ENCODE assay signal across 8 cellular contexts in genomic region chr9:120875954-120876841, GRCh38. TPM values are rescaled to one million over a fixed set of nuclear protein-coding genes. Genes with fewer than 3 reads are reported as not detected.
DNase-seq lines count a peak whose midpoint lies in the region; ATAC-seq and TF ChIP-seq lines count a peak whose summit lies in the region.

No MANE protein-coding gene starts in this region.

- TF ChIP-seq CTCF in BJ (IDR thresholded peaks at IDR 0.05; ENCODE audit: insufficient read depth, low read depth, low read length) (no peak), lung (IDR thresholded peaks at IDR 0.05; ENCODE audit: control extremely low read depth, extremely low read depth) (no peak)

- DNase-seq in BJ (ENCODE audit: low read depth) = peak; percentile 43
- peak; percentile 91 for DNase-seq in GM19238 (ENCODE audit: insufficient read length, low spot score)
- DNase-seq in NCI-H526 treated with DMSO at 0.1 percent for 48 hours (lab: John Stamatoyannopoulos, UW) = peak; percentile 34
- DNase-seq in activated CD4-positive, alpha-beta T cell treated with anti-CD3 and anti-CD28 coated beads, Interleukin-2, amount 50 U/mL, for 48 hours = peak; percentile 91 to 94
- DNase-seq in lung (ENCODE audit: low spot score) = peak; percentile 82
- DNase-seq in stimulated activated CD4-positive, alpha-beta T cell treated with anti-CD3 and anti-CD28 coated beads, TNF-alpha, amount 100 ng/mL, for 24 hours (ENCODE audit: low read depth in 3 of 3) = peak; percentile 64 to 92 (median 73)

- H3K4me1 ChIP-seq in duodenal mucosa (ENCODE audit: control insufficient read depth in 1 of 2, insufficient read depth in 2 of 2, low read length in 2 of 2) (peaks cover 26 to 36% of the 10 kb centered on the region in 2 donors), lung (ENCODE audit: control insufficient read depth in 2 of 2, insufficient read depth in 2 of 2, low read length in 2 of 2) (peaks cover 0 to 4% of the 10 kb centered on the region in 2 donors)

- H3K27me3 ChIP-seq in BJ (ENCODE audit: control insufficient read depth, insufficient read depth, low read length) (no peaks in the 10 kb centered on the region), duodenal mucosa (ENCODE audit: control insufficient read depth in 1 of 2, insufficient read depth in 2 of 2, low read length in 2 of 2) (no peaks in the 10 kb centered on the region), lung (ENCODE audit: control insufficient read depth, insufficient read depth) (no peaks in the 10 kb centered on the region)

- no peaks in the 10 kb centered on the region for H3K36me3 ChIP-seq in BJ (ENCODE audit: control insufficient read depth, insufficient read depth, low read length)
- peaks cover 3 to 14% of the 10 kb centered on the region in 2 donors for H3K36me3 ChIP-seq in duodenal mucosa (ENCODE audit: control insufficient read depth in 1 of 2, insufficient read depth in 2 of 2, low read length in 2 of 2)
- peaks cover 0 to 8% of the 10 kb centered on the region in 2 donors for H3K36me3 ChIP-seq in lung (ENCODE audit: control insufficient read depth in 2 of 2, insufficient read depth in 2 of 2, low read length in 2 of 2)

- WGBS in lung, 2 donors = 2 to 3% methylated on average over 63 to 65 of the region's 65 CpGs

- peak; percentile 68 for ATAC-seq in HG03432 (IDR thresholded peaks at IDR 0.05; ENCODE audit: unreplicated experiment)
- peak; percentile 86 for ATAC-seq in lung (ENCODE audit: insufficient read depth, low FRiP score)

- H3K4me3 ChIP-seq in BJ (ENCODE audit: low read depth, low read length) (peak overlapping the region; percentile 71), duodenal mucosa (ENCODE audit: low read depth in 1 of 2, low read length in 2 of 2) (peak overlapping the region; percentile 67 to 80), lung (peak overlapping the region; percentile 34)

- CTCF ChIA-PET in BJ (lab: Yijun Ruan, JAX) = interaction anchor here (0.6 kb wide), 1 partner anchor 121 kb away, joined by 6 read pairs; no protein-coding TSS in a partner anchor

- H3K9me3 ChIP-seq in duodenal mucosa (ENCODE audit: control insufficient read depth in 1 of 2, low read length in 2 of 2) (no peaks in the 10 kb centered on the region), lung (ENCODE audit: control insufficient read depth in 2 of 2, insufficient read depth in 1 of 2, low read length in 1 of 2) (no peaks in the 10 kb centered on the region)

- POLR2A ChIA-PET in BJ (lab: Charles Lee) = no interaction called here

- H3K9ac ChIP-seq in duodenal mucosa (ENCODE audit: low read depth in 1 of 2, low read length in 2 of 2) = peak overlapping the region; percentile 57 to 58

- H3K27ac ChIP-seq in duodenal mucosa (ENCODE audit: low read depth, low read length) (peak overlapping the region; percentile 76), lung (ENCODE audit: low read depth in 1 of 2, low read length in 1 of 2) (peak overlapping the region; percentile 67 to 81)

RNA-seq across cellular contexts. Expression of gene PHF19, which starts 0.8 kb away (rescaled TPM):
- 32.8 and 61.7 TPM in 2 replicates for polyA plus RNA-seq in BJ (2011; rRNA removed)
- 47.5 and 51.6 TPM in 2 replicates for polyA minus RNA-seq in BJ (2011; rRNA and poly(A)+ RNA removed)
- 10 to 100 TPM; 21.8 to 25.1 TPM for total RNA-seq in lung
- polyA plus RNA-seq in lung = 10 to 100 TPM; 20.3 to 21.6 TPM

RNA-seq across cellular contexts. Expression of gene PSMD5, which starts 33.5 kb away (rescaled TPM):
- 22.0 and 37.7 TPM in 2 replicates for polyA plus RNA-seq in BJ (2011; rRNA removed)
- polyA minus RNA-seq in BJ (2011; rRNA and poly(A)+ RNA removed) = 14.3 and 18.0 TPM in 2 replicates
- total RNA-seq in lung = 10 to 100 TPM; 35.0 to 66.0 TPM
- 10 to 100 TPM; 14.9 to 19.5 TPM for polyA plus RNA-seq in lung

RNA-seq across cellular contexts. Expression of gene TRAF1, which starts 50.4 kb away (rescaled TPM):
- polyA plus RNA-seq in BJ (2011; rRNA removed) (2.2 and 3.3 TPM in 2 replicates), lung (10 to 100 TPM in 1 of 2 donors, 1 to 10 TPM in 1; 3.9 to 23.1 TPM)
- 3.0 and 3.3 TPM in 2 replicates for polyA minus RNA-seq in BJ (2011; rRNA and poly(A)+ RNA removed)
- total RNA-seq in lung = 1 to 10 TPM; 5.8 to 6.4 TPM

Comparison
In these comparisons a context has a peak if more than half of its experiments do, and no peak if none do; other contexts are left out.
1. Peak in every context shown above with its lines: DNase-seq, ATAC-seq, H3K4me3 ChIP-seq and H3K27ac ChIP-seq.
2. DNase-seq: peak in every context shown above with its lines; median percentile 92 in activated CD4-positive, alpha-beta T cell treated with anti-CD3 and anti-CD28 coated beads, Interleukin-2, amount 50 U/mL, for 48 hours; 91 in GM19238; 82 in lung; 73 in stimulated activated CD4-positive, alpha-beta T cell treated with anti-CD3 and anti-CD28 coated beads, TNF-alpha, amount 100 ng/mL, for 24 hours; 43 in BJ; 34 in NCI-H526 treated with DMSO at 0.1 percent for 48 hours.